Comparison of ENCODE assay signal across 25 cellular contexts in the genomic region with DNA sequence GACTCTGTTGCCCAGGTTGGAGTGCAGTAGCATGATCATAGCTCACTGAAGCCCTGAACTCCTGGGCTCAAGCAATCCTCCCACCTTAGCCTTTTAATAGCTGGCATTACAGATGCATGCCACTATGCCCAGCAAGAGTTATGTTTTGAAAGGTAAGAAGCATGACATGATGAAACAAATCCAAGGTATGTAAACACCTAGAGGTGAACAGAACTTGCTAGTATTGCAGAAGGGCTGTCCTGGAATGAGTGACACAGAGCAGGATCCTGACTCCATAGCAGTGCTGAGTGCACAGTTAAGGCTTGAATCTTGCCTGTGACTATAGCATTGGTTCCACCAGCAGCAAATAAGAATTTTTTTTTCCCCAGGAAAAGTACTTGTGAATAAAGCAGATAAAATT.
"Had no signal": no experiment of that assay in that cellular context is flagged by ENCODE, and none has a peak within 500 bp of the region (broad histone marks: within the 10 kb centered on the region; RNA-seq: fewer than 3 reads in every experiment).

No MANE protein-coding gene starts in this region.

- H3K4me2 ChIP-seq: SK-N-SH had no signal

- FAIRE-seq: HTR-8/SVneo had no signal

- H3K36me3 ChIP-seq: MG63 had no signal

- H3K4me3 ChIP-seq: MG63 had no signal

- ATAC-seq: Panc1, PC-3 had no signal

- H3K9me3 ChIP-seq: MG63, SK-N-SH had no signal

- H3K9ac ChIP-seq: SK-N-SH had no signal

- DNase-seq: KBM-7; MG63; NCI-H1092; NCI-H1105 treated with DMSO at 0.1 percent for 48 hours; NCI-H1417 treated with DMSO at 0.1 percent for 48 hours; NCI-H146; NCI-H187; NCI-H2029; NCI-H2081 treated with DMSO at 0.1 percent for 48 hours; NCI-H2171; NCI-H226; NCI-H446; NCI-H510A; NCI-H524 treated with DMSO at 0.1 percent for 48 hours; NCI-H69; NCI-H774; NK-92 treated with Interleukin-12 subunit alpha and Interleukin-12 subunit beta, amount 100 ng/mL, for 24 hours; PC-3; SHP77; SK-N-SH; SW 1271 had no signal

- H3K27me3 ChIP-seq: MG63 had no signal

- H3K9me2 ChIP-seq: SK-N-SH had no signal

- H3K27ac ChIP-seq: HL-60, RWPE1 had no signal
